Comparison of ENCODE assay signal across 1 cellular context in the genomic region with DNA sequence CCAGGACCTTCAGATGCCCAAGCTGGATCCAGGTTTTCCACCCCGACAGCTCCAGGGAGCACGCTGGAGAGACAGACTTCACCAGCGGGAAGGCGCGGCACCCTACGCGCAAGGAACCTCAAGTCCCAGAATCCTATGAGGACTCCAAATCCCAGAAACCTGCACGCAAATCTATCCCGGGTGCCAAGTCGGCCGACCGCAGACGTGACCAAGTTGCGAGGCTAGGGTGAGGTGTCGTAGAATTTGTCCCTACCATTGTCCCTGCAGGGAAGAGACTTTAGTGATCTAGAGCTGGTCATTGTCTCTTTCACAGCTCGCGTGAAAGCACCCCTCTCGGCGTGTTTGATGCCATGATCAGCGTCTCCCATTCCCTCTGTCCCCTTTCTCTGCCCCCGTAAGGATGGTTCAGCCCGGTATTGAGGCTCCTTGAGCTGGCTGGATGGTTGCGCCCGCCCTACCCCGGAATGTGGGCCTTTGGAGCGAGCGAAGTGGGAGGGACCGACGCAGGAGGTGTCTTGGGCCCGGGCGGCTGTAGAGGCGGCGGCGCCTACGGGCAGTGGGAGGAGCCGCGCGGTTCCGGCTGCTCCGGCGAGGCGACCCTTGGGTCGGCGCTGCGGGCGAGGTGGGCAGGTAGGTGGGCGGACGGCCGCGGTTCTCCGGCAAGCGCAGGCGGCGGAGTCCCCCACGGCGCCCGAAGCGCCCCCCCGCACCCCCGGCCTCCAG.
A peak's percentile ranks its signal among the peaks of the same experiment; 100 is the strongest.
TF ChIP-seq lines count a peak whose summit lies in the region.

A gene (plus strand): TSS at position 501 of the 723 bp plus-strand sequence. CDS start 246 bp downstream, outside the sequence.

TF ChIP-seq in HepG2, 621 proteins besides CTCF, POLR2A, EP300 and RAD21 (continued from another document and continues in another):
- TF ChIP-seq, protein P1, sequence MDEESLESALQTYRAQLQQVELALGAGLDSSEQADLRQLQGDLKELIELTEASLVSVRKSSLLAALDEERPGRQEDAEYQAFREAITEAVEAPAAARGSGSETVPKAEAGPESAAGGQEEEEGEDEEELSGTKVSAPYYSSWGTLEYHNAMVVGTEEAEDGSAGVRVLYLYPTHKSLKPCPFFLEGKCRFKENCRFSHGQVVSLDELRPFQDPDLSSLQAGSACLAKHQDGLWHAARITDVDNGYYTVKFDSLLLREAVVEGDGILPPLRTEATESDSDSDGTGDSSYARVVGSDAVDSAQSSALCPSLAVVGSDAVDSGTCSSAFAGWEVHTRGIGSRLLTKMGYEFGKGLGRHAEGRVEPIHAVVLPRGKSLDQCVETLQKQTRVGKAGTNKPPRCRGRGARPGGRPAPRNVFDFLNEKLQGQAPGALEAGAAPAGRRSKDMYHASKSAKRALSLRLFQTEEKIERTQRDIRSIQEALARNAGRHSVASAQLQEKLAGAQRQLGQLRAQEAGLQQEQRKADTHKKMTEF (CRISPR knock-in tag; IDR thresholded peaks at IDR 0.05), result peak; percentile 62; the same call in 1 of the 2 replicates
- no peak for TF ChIP-seq SP1 (IDR thresholded peaks at IDR 0.05)
- TF ChIP-seq SP1 (CRISPR knock-in tag; IDR thresholded peaks at IDR 0.05), result peak; percentile 67
- no peak for TF ChIP-seq ZNF431 (CRISPR knock-in tag; IDR thresholded peaks at IDR 0.05; ENCODE audit: borderline replicate concordance, low read depth)
- TF ChIP-seq, protein P2, sequence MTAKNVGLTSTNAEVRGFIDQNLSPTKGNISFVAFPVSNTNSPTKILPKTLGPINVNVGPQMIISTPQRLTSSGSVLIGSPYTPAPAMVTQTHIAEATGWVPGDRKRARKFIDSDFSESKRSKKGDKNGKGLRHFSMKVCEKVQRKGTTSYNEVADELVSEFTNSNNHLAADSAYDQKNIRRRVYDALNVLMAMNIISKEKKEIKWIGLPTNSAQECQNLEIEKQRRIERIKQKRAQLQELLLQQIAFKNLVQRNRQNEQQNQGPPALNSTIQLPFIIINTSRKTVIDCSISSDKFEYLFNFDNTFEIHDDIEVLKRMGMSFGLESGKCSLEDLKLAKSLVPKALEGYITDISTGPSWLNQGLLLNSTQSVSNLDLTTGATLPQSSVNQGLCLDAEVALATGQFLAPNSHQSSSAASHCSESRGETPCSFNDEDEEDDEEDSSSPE (CRISPR knock-in tag; IDR thresholded peaks at IDR 0.05), result peak; percentile 68; the same call in 1 of the 2 replicates
- TF ChIP-seq GATAD2A (CRISPR knock-in tag; IDR thresholded peaks at IDR 0.05), result 0 out of 2 replicates have a peak, but pooled peaks have one; percentile 16
- peak; percentile 78 for TF ChIP-seq POGZ (CRISPR knock-in tag; IDR thresholded peaks at IDR 0.05)
- peak; percentile 23; the same call in 1 of the 2 replicates for TF ChIP-seq ARNTL (CRISPR knock-in tag; IDR thresholded peaks at IDR 0.05)
- TF ChIP-seq, protein P3, sequence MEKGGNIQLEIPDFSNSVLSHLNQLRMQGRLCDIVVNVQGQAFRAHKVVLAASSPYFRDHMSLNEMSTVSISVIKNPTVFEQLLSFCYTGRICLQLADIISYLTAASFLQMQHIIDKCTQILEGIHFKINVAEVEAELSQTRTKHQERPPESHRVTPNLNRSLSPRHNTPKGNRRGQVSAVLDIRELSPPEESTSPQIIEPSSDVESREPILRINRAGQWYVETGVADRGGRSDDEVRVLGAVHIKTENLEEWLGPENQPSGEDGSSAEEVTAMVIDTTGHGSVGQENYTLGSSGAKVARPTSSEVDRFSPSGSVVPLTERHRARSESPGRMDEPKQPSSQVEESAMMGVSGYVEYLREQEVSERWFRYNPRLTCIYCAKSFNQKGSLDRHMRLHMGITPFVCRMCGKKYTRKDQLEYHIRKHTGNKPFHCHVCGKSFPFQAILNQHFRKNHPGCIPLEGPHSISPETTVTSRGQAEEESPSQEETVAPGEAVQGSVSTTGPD (CRISPR knock-in tag; IDR thresholded peaks at IDR 0.05), result no peak
- TF ChIP-seq HCFC1 (IDR thresholded peaks at IDR 0.05; ENCODE audit: low read depth, low read length), result peak; percentile 64; the same call in 1 of the 2 replicates
- TF ChIP-seq ZFY (CRISPR knock-in tag; IDR thresholded peaks at IDR 0.05), result peak; percentile 82
- TF ChIP-seq, protein P4, sequence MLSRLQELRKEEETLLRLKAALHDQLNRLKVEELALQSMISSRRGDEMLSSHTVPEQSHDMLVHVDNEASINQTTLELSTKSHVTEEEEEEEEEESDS (CRISPR knock-in tag; IDR thresholded peaks at IDR 0.05; ENCODE audit: borderline replicate concordance), result 0 out of 2 replicates have a peak, but pooled peaks have one; percentile 50
- TF ChIP-seq SIN3A (IDR thresholded peaks at IDR 0.05; ENCODE audit: borderline replicate concordance, low read depth, low read length), result peak; percentile 51; the same call in 1 of the 2 replicates
- TF ChIP-seq, protein P5, sequence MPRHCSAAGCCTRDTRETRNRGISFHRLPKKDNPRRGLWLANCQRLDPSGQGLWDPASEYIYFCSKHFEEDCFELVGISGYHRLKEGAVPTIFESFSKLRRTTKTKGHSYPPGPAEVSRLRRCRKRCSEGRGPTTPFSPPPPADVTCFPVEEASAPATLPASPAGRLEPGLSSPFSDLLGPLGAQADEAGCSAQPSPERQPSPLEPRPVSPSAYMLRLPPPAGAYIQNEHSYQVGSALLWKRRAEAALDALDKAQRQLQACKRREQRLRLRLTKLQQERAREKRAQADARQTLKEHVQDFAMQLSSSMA (CRISPR knock-in tag; IDR thresholded peaks at IDR 0.05), result 0 out of 2 replicates have a peak, but pooled peaks have one; percentile 39
- peak; percentile 33; the same call in 1 of the 2 replicates for TF ChIP-seq SALL2 (CRISPR knock-in tag; IDR thresholded peaks at IDR 0.05)
- TF ChIP-seq PHF20 (CRISPR knock-in tag; IDR thresholded peaks at IDR 0.05), result peak; percentile 46; the same call in 1 of the 2 replicates
- peak; percentile 23; the same call in 1 of the 3 replicates for TF ChIP-seq MXI1 (IDR thresholded peaks at IDR 0.05; ENCODE audit: borderline replicate concordance, low read depth, low read length)
- no peak; the same call in 1 of the 2 replicates for TF ChIP-seq ZNF292 (CRISPR knock-in tag; IDR thresholded peaks at IDR 0.05; ENCODE audit: borderline replicate concordance, low read depth)
- 0 out of 2 replicates have a peak, but pooled peaks have one; percentile 40 for TF ChIP-seq MTF2 (CRISPR knock-in tag; IDR thresholded peaks at IDR 0.05; ENCODE audit: borderline replicate concordance)
- 0 out of 2 replicates have a peak, but pooled peaks have one; percentile 27 for TF ChIP-seq RARA (CRISPR knock-in tag; IDR thresholded peaks at IDR 0.05)
- TF ChIP-seq, protein P6, sequence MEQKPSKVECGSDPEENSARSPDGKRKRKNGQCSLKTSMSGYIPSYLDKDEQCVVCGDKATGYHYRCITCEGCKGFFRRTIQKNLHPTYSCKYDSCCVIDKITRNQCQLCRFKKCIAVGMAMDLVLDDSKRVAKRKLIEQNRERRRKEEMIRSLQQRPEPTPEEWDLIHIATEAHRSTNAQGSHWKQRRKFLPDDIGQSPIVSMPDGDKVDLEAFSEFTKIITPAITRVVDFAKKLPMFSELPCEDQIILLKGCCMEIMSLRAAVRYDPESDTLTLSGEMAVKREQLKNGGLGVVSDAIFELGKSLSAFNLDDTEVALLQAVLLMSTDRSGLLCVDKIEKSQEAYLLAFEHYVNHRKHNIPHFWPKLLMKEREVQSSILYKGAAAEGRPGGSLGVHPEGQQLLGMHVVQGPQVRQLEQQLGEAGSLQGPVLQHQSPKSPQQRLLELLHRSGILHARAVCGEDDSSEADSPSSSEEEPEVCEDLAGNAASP (CRISPR knock-in tag; IDR thresholded peaks at IDR 0.05; ENCODE audit: borderline replicate concordance), result peak; percentile 11; the same call in 1 of the 2 replicates
- no peak for TF ChIP-seq SRF (IDR thresholded peaks at IDR 0.05; ENCODE audit: low read depth, low read length)
- TF ChIP-seq HNRNPH1 (optimal IDR thresholded peaks at IDR 0.05; ENCODE audit: low read depth, low read length), result no peak
- TF ChIP-seq ZNF563 (CRISPR knock-in tag; IDR thresholded peaks at IDR 0.05), result peak; percentile 79
- no peak for TF ChIP-seq ZNF83 (CRISPR knock-in tag; IDR thresholded peaks at IDR 0.05; ENCODE audit: borderline replicate concordance)
- TF ChIP-seq TCF12 (IDR thresholded peaks at IDR 0.05), result no peak
- TF ChIP-seq TCF12 (CRISPR knock-in tag; IDR thresholded peaks at IDR 0.05), result 0 out of 2 replicates have a peak, but pooled peaks have one; percentile 22
- TF ChIP-seq SOX6 (IDR thresholded peaks at IDR 0.05), result no peak
- TF ChIP-seq SOX6 (CRISPR knock-in tag; IDR thresholded peaks at IDR 0.05), result peak; percentile 62
- TF ChIP-seq, protein P7, sequence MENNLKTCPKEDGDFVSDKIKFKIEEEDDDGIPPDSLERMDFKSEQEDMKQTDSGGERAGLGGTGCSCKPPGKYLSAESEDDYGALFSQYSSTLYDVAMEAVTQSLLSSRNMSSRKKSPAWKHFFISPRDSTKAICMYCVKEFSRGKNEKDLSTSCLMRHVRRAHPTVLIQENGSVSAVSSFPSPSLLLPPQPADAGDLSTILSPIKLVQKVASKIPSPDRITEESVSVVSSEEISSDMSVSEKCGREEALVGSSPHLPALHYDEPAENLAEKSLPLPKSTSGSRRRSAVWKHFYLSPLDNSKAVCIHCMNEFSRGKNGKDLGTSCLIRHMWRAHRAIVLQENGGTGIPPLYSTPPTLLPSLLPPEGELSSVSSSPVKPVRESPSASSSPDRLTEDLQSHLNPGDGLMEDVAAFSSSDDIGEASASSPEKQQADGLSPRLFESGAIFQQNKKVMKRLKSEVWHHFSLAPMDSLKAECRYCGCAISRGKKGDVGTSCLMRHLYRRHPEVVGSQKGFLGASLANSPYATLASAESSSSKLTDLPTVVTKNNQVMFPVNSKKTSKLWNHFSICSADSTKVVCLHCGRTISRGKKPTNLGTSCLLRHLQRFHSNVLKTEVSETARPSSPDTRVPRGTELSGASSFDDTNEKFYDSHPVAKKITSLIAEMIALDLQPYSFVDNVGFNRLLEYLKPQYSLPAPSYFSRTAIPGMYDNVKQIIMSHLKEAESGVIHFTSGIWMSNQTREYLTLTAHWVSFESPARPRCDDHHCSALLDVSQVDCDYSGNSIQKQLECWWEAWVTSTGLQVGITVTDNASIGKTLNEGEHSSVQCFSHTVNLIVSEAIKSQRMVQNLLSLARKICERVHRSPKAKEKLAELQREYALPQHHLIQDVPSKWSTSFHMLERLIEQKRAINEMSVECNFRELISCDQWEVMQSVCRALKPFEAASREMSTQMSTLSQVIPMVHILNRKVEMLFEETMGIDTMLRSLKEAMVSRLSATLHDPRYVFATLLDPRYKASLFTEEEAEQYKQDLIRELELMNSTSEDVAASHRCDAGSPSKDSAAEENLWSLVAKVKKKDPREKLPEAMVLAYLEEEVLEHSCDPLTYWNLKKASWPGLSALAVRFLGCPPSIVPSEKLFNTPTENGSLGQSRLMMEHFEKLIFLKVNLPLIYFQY (CRISPR knock-in tag; IDR thresholded peaks at IDR 0.05; ENCODE audit: borderline replicate concordance), result peak; percentile 86
- no peak for TF ChIP-seq XBP1 (CRISPR knock-in tag; IDR thresholded peaks at IDR 0.05)
- no peak for TF ChIP-seq ZNF264 (CRISPR knock-in tag; IDR thresholded peaks at IDR 0.05)
- TF ChIP-seq TARDBP (CRISPR knock-in tag; IDR thresholded peaks at IDR 0.05), result peak; percentile 70
- peak; percentile 65; the same call in 1 of the 2 replicates for TF ChIP-seq ZNF124 (CRISPR knock-in tag; IDR thresholded peaks at IDR 0.05)
- peak; percentile 44; the same call in 1 of the 2 replicates for TF ChIP-seq RXRB (CRISPR knock-in tag; IDR thresholded peaks at IDR 0.05; ENCODE audit: borderline replicate concordance)
- no peak for TF ChIP-seq SKI (IDR thresholded peaks at IDR 0.05; ENCODE audit: partially characterized antibody)
- TF ChIP-seq ZMYM3 (CRISPR knock-in tag; IDR thresholded peaks at IDR 0.05), result no peak
- peak; percentile 77; the same call in 1 of the 2 replicates for TF ChIP-seq SRY (CRISPR knock-in tag; IDR thresholded peaks at IDR 0.05)
- TF ChIP-seq, protein P8, sequence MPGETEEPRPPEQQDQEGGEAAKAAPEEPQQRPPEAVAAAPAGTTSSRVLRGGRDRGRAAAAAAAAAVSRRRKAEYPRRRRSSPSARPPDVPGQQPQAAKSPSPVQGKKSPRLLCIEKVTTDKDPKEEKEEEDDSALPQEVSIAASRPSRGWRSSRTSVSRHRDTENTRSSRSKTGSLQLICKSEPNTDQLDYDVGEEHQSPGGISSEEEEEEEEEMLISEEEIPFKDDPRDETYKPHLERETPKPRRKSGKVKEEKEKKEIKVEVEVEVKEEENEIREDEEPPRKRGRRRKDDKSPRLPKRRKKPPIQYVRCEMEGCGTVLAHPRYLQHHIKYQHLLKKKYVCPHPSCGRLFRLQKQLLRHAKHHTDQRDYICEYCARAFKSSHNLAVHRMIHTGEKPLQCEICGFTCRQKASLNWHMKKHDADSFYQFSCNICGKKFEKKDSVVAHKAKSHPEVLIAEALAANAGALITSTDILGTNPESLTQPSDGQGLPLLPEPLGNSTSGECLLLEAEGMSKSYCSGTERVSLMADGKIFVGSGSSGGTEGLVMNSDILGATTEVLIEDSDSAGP (CRISPR knock-in tag; IDR thresholded peaks at IDR 0.05; ENCODE audit: borderline replicate concordance), result peak; percentile 57; the same call in 1 of the 2 replicates
- TF ChIP-seq ZNF510 (CRISPR knock-in tag; IDR thresholded peaks at IDR 0.05; ENCODE audit: low read depth), result no peak
- TF ChIP-seq SMAD1 (CRISPR knock-in tag; IDR thresholded peaks at IDR 0.05; ENCODE audit: borderline replicate concordance, low read depth), result no peak
